In the genomic region with DNA sequence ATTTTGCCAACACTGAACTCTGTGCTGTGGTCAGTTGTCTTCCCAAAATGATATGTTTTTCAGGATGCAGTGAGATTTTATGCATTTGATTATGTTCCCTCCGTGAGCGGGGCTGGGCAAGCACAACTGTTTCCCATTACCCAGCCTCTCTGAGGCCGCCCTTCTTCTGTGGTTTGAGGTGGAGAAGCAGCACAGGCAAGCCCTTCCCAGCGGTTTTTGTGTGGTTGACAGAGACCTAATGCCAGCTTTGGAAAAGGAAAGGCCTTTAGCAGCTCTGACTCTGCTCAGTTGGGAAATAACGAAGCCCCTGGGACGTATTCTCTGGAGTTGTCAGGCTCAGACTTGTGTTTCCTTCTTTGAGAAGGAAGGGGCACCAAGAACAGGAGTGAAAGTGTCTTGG, we compare ENCODE assay signal across 14 cellular contexts. TPM values are rescaled to one million over a fixed set of nuclear protein-coding genes. Genes with fewer than 3 reads are reported as not detected.
DNase-seq lines count a peak whose midpoint lies in the region; ATAC-seq and TF ChIP-seq lines count a peak whose summit lies in the region.
"Had no signal": no experiment of that assay in that cellular context is flagged by ENCODE, and none has a peak within 500 bp of the region (broad histone marks: within the 10 kb centered on the region; RNA-seq: fewer than 3 reads in every experiment).

No MANE protein-coding gene starts in this region.

- no peak overlapping the region for H3K4ac ChIP-seq in mesenchymal stem cell (ENCODE audit: low read depth in 1 of 2, low read length in 2 of 2)

- H4K20me1 ChIP-seq in KMS-11 (ENCODE audit: insufficient read depth) = no peaks in the 10 kb centered on the region

- no peaks in the 10 kb centered on the region for H3K79me1 ChIP-seq in mesenchymal stem cell (replicated peaks; ENCODE audit: low read length, poor library complexity, severe bottlenecking)

- no peak overlapping the region for H2BK120ac ChIP-seq in mesenchymal stem cell (ENCODE audit: low read depth, low read length)

- peak overlapping the region; percentile 31 for H2AK5ac ChIP-seq in mesenchymal stem cell (ENCODE audit: low read length, severe bottlenecking)

- intact Hi-C loops in aorta (cut with DNase I) = no loop called here

- no peak overlapping the region for H2BK12ac ChIP-seq in mesenchymal stem cell (ENCODE audit: low read length in 2 of 2)

- no peak for ATAC-seq in activated T-cell treated with anti-CD3 and anti-CD28 coated beads, Interleukin-2, amount 50 U/mL, for 72 hours (replicated peaks in 1 of 2)
- no peak for ATAC-seq in GM19397 (IDR thresholded peaks at IDR 0.05; ENCODE audit: unreplicated experiment)
- no peak for ATAC-seq in aorta (ENCODE audit: low FRiP score)
- ATAC-seq: heart left ventricle, mucosa of descending colon had no signal

- no peak overlapping the region for H4K91ac ChIP-seq in mesenchymal stem cell (ENCODE audit: low read length)

- 85% methylated on average over 6 of the region's 6 CpGs for WGBS in mesenchymal stem cell
- WGBS in aorta, 2 donors = 79 to 80% methylated on average over 6 of the region's 6 CpGs

- H3K4me2 ChIP-seq in KMS-11 = 0 out of 2 replicates have a peak overlapping the region, but pooled peaks have one; percentile 22
- H3K4me2 ChIP-seq in mesenchymal stem cell (ENCODE audit: low read length, poor library complexity, severe bottlenecking) = no peak overlapping the region

- TF ChIP-seq CTCF in KMS-11 (conservative IDR thresholded peaks at IDR 0.05; ENCODE audit: low read depth, low read length) = no peak

- no peak overlapping the region for H3K27ac Mint-ChIP-seq in activated T-cell treated with anti-CD3 and anti-CD28 coated beads, Interleukin-2, amount 50 U/mL, for 72 hours

- H4K8ac ChIP-seq in mesenchymal stem cell (ENCODE audit: low read length) = no peak overlapping the region

- no peak overlapping the region for H3K9ac ChIP-seq in KMS-11
- H3K9ac ChIP-seq in mesenchymal stem cell (ENCODE audit: low read length) = peak overlapping the region; percentile 38

- H3K27me3 Mint-ChIP-seq in activated T-cell treated with anti-CD3 and anti-CD28 coated beads, Interleukin-2, amount 50 U/mL, for 72 hours (ENCODE audit: low read depth) = no peaks in the 10 kb centered on the region

- peak overlapping the region; percentile 62 for H2BK15ac ChIP-seq in mesenchymal stem cell (ENCODE audit: low read depth, poor library complexity, severe bottlenecking)

- H3K79me2 ChIP-seq in KMS-11 (ENCODE audit: insufficient read depth, low read depth) = no peaks in the 10 kb centered on the region

- H3K9me3 ChIP-seq in mesenchymal stem cell (ENCODE audit: control insufficient read depth, low read length) (no peaks in the 10 kb centered on the region), aorta (ENCODE audit: control insufficient read depth, low read length) (no peaks in the 10 kb centered on the region)
- H3K9me3 ChIP-seq: heart left ventricle, mucosa of descending colon, uterus had no signal

- no peak overlapping the region for H3K18ac ChIP-seq in mesenchymal stem cell (ENCODE audit: low read depth in 1 of 2, low read length in 2 of 2)

- peaks cover 71% of the 10 kb centered on the region for H3K4me1 Mint-ChIP-seq in activated T-cell treated with anti-CD3 and anti-CD28 coated beads, Interleukin-2, amount 50 U/mL, for 72 hours (ENCODE audit: low read depth)

- H3K36me3 Mint-ChIP-seq in activated T-cell treated with anti-CD3 and anti-CD28 coated beads, Interleukin-2, amount 50 U/mL, for 72 hours (ENCODE audit: insufficient read depth in 2 of 2) = peaks cover 3 to 6% of the 10 kb centered on the region in 2 donors

- peaks cover 33% of the 10 kb centered on the region for H3K4me1 ChIP-seq in KMS-11 (ENCODE audit: low read depth, poor library complexity, severe bottlenecking)
- H3K4me1 ChIP-seq in mesenchymal stem cell (ENCODE audit: control insufficient read depth, insufficient read depth, low read depth, low read length) = peaks cover 5% of the 10 kb centered on the region
- H3K4me1 ChIP-seq in aorta (ENCODE audit: control insufficient read depth in 1 of 2, insufficient read depth in 2 of 2, low read length in 2 of 2) = no peaks in the 10 kb centered on the region
- H3K4me1 ChIP-seq: uterus had no signal

- no peak overlapping the region for H3K4me3 ChIP-seq in KMS-11 (IDR thresholded peaks at IDR 0.05; ENCODE audit: insufficient read depth, low read depth, low read length)
- H3K4me3 ChIP-seq in mesenchymal stem cell (ENCODE audit: insufficient read depth in 1 of 2, low read depth in 1 of 2, low read length in 2 of 2) = peak overlapping the region in 1 of 2 experiments; percentile 18
- H3K4me3 ChIP-seq in aorta (ENCODE audit: low read length in 2 of 2) = no peak overlapping the region
- H3K4me3 ChIP-seq: heart left ventricle, mucosa of descending colon, uterus had no signal

- H2AFZ ChIP-seq in KMS-11 (ENCODE audit: low read depth) (no peak overlapping the region), mesenchymal stem cell (ENCODE audit: low read depth, low read length) (no peak overlapping the region)

- H3K9me3 Mint-ChIP-seq in activated T-cell treated with anti-CD3 and anti-CD28 coated beads, Interleukin-2, amount 50 U/mL, for 72 hours = no peaks in the 10 kb centered on the region

- DNase-seq in AML-193 (lab: John Stamatoyannopoulos, UW) (peak; percentile 56 to 61), mesenchymal stem cell (no peak), nucleus accumbens (lab: John Stamatoyannopoulos, UW) (no peak), aorta (no peak)
- no peak for DNase-seq in activated T-cell treated with anti-CD3 and anti-CD28 coated beads, Interleukin-2, amount 50 U/mL, for 72 hours
- no peak for DNase-seq in effector CD4-positive, alpha-beta T cell
- DNase-seq: HCEC 1CT; heart left ventricle; NCI-H345; stimulated activated CD4-positive, alpha-beta T cell treated with anti-CD3 and anti-CD28 coated beads, Interleukin-2, amount 100 ng/mL, for 48 hours; uterus had no signal

- no peak overlapping the region for H3K27ac ChIP-seq in KMS-11
- no peak overlapping the region for H3K27ac ChIP-seq in mesenchymal stem cell (ENCODE audit: low read length, poor library complexity, severe bottlenecking)
- no peak overlapping the region for H3K27ac ChIP-seq in aorta (ENCODE audit: low read depth in 1 of 2, low read length in 2 of 2)
- H3K27ac ChIP-seq: heart left ventricle, uterus had no signal

- no peak overlapping the region for H3K14ac ChIP-seq in mesenchymal stem cell (ENCODE audit: low read length in 2 of 2)

- H3K4me3 Mint-ChIP-seq in activated T-cell treated with anti-CD3 and anti-CD28 coated beads, Interleukin-2, amount 50 U/mL, for 72 hours = peak overlapping the region; percentile 51 to 59

- H3K27me3 ChIP-seq in KMS-11 (ENCODE audit: insufficient read depth, low read depth) (no peaks in the 10 kb centered on the region), mesenchymal stem cell (ENCODE audit: control insufficient read depth in 1 of 2, insufficient read depth in 1 of 2, low read length in 2 of 2) (peaks cover 0 to 12% of the 10 kb centered on the region in 2 experiments), aorta (ENCODE audit: control insufficient read depth in 1 of 2, insufficient read depth in 2 of 2, low read length in 1 of 2) (no peaks in the 10 kb centered on the region)
- H3K27me3 ChIP-seq: heart left ventricle, uterus had no signal

- H3K36me3 ChIP-seq in KMS-11 (ENCODE audit: insufficient read depth) (no peaks in the 10 kb centered on the region), mesenchymal stem cell (ENCODE audit: control insufficient read depth in 1 of 2, insufficient read depth in 2 of 2, low read depth in 1 of 2, low read length in 2 of 2) (no peaks in the 10 kb centered on the region), aorta (ENCODE audit: control insufficient read depth in 1 of 2, insufficient read depth in 2 of 2, low read length in 1 of 2) (no peaks in the 10 kb centered on the region)
- H3K36me3 ChIP-seq: heart left ventricle, uterus had no signal

- no peak overlapping the region for H3K23ac ChIP-seq in mesenchymal stem cell (ENCODE audit: low read length in 2 of 2)

- H2BK5ac ChIP-seq in mesenchymal stem cell (ENCODE audit: low read depth, low read length, poor library complexity, severe bottlenecking) = no peak overlapping the region

RNA-seq across cellular contexts. Expression of gene PDCD4, which starts 20.7 kb away (rescaled TPM):
- total RNA-seq in activated T-cell treated with anti-CD3 and anti-CD28 coated beads, Interleukin-2, amount 50 U/mL, for 72 hours = 100 to 1,000 TPM; 340 to 386 TPM
- polyA plus RNA-seq in mesenchymal stem cell (2013, experiment 1 of 2) = 35.1 TPM
- 36.7 TPM for polyA plus RNA-seq in mesenchymal stem cell (2013, experiment 2 of 2)
- 100 to 1,000 TPM in 1 of 2 donors, 10 to 100 TPM in 1; 67.5 to 124 TPM for total RNA-seq in aorta
- polyA plus RNA-seq in aorta = 10 to 100 TPM; 46.6 to 89.7 TPM

Comparison
In these comparisons a context has a peak if more than half of its experiments do, and no peak if none do; other contexts are left out.
1. DNase-seq: peak in AML-193 (2 of 2); none in activated T-cell treated with anti-CD3 and anti-CD28 coated beads, Interleukin-2, amount 50 U/mL, for 72 hours (0 of 2), mesenchymal stem cell (single experiment), effector CD4-positive, alpha-beta T cell (single experiment), nucleus accumbens (0 of 56) and aorta (0 of 2).